In the genomic region with DNA sequence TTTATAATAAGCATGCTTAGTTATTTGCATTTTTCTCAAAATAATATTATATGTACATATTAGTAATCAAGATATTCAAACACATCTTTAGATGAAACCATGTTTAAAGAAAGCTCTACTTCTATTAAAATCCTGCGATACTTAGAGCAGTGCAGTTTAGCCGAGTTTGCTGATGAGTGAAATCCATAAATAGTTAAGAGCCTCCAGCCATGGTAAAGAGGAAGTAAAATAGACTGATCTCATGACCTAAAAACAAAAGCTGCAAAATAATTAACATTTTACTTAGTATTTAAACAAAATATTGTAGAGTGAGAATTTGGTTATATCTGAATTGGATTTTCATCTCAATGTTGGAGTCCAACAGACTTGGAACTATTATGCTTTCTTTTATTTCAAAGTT, we compare ENCODE assay signal across 28 cellular contexts.
DNase-seq lines count a peak whose midpoint lies in the region; ATAC-seq and TF ChIP-seq lines count a peak whose summit lies in the region.
"Had no signal": no experiment of that assay in that cellular context is flagged by ENCODE, and none has a peak within 500 bp of the region (broad histone marks: within the 10 kb centered on the region; RNA-seq: fewer than 3 reads in every experiment).

No MANE protein-coding gene starts in this region.

- H3K9me3 Mint-ChIP-seq in mesothelial cell of epicardium, result peaks cover 5% of the 10 kb centered on the region
- no peaks in the 10 kb centered on the region for H3K9me3 Mint-ChIP-seq in activated CD4-positive, alpha-beta memory T cell treated with anti-CD3 and anti-CD28 coated beads for 36 hours
- H3K9me3 Mint-ChIP-seq: activated naive CD4-positive, alpha-beta T cell treated with anti-CD3 and anti-CD28 coated beads for 36 hours; natural killer cell treated with Interleukin-12 subunit alpha and Interleukin-12 subunit beta and Interleukin-15 and Interleukin-18, amount 100 ng/mL, for 72 hours had no signal

- no peak overlapping the region for H3K4me3 ChIP-seq in OCI-LY3 (ENCODE audit: low read length)
- H3K4me3 ChIP-seq: hepatocyte, K562, thoracic aorta, vagina had no signal

- CTCF ChIA-PET in activated CD4-positive, alpha-beta memory T cell treated with anti-CD3 and anti-CD28 coated beads for 36 hours (lab: Charles Lee), result no interaction called here

- POLR2A ChIA-PET in activated CD4-positive, alpha-beta memory T cell treated with anti-CD3 and anti-CD28 coated beads for 36 hours (lab: Charles Lee), result no interaction called here

- no peak overlapping the region for H3K27ac Mint-ChIP-seq in mesothelial cell of epicardium
- no peak overlapping the region for H3K27ac Mint-ChIP-seq in activated CD4-positive, alpha-beta memory T cell treated with anti-CD3 and anti-CD28 coated beads for 36 hours
- H3K27ac Mint-ChIP-seq: activated CD4-positive, alpha-beta T cell treated with anti-CD3 and anti-CD28 coated beads for 36 hours; activated CD8-positive, alpha-beta memory T cell treated with anti-CD3 and anti-CD28 coated beads, Interleukin-2, amount 10 ng/mL, durations not matched to agents 7 days and 5 days; activated naive CD4-positive, alpha-beta T cell treated with anti-CD3 and anti-CD28 coated beads for 36 hours; activated T-cell treated with anti-CD3 and anti-CD28 coated beads, Interleukin-2, amount 50 U/mL, for 72 hours; natural killer cell treated with Interleukin-12 subunit alpha and Interleukin-12 subunit beta and Interleukin-15 and Interleukin-18, amount 100 ng/mL, for 72 hours had no signal

- H3K79me2 ChIP-seq in OCI-LY3 (ENCODE audit: low read length), result no peaks in the 10 kb centered on the region
- H3K79me2 ChIP-seq: hepatocyte had no signal

- peak overlapping the region; percentile 22; the same call in 1 of the 2 replicates for H3K4me2 ChIP-seq in OCI-LY3 (ENCODE audit: low read length)

- no peaks in the 10 kb centered on the region for H3K27me3 Mint-ChIP-seq in mesothelial cell of epicardium (ENCODE audit: low read depth)
- H3K27me3 Mint-ChIP-seq in activated CD4-positive, alpha-beta memory T cell treated with anti-CD3 and anti-CD28 coated beads for 36 hours, result peaks cover 1% of the 10 kb centered on the region
- H3K27me3 Mint-ChIP-seq: activated CD8-positive, alpha-beta memory T cell treated with anti-CD3 and anti-CD28 coated beads, Interleukin-2, amount 10 ng/mL, durations not matched to agents 7 days and 5 days had no signal

- no peaks in the 10 kb centered on the region for H3K36me3 Mint-ChIP-seq in mesothelial cell of epicardium
- no peaks in the 10 kb centered on the region for H3K36me3 Mint-ChIP-seq in activated CD4-positive, alpha-beta memory T cell treated with anti-CD3 and anti-CD28 coated beads for 36 hours
- H3K36me3 Mint-ChIP-seq: activated CD8-positive, alpha-beta memory T cell treated with anti-CD3 and anti-CD28 coated beads, Interleukin-2, amount 10 ng/mL, durations not matched to agents 7 days and 5 days; natural killer cell treated with Interleukin-12 subunit alpha and Interleukin-12 subunit beta and Interleukin-15 and Interleukin-18, amount 100 ng/mL, for 72 hours had no signal

- H3K4me1 Mint-ChIP-seq in mesothelial cell of epicardium, result peaks cover 22% of the 10 kb centered on the region
- H3K4me1 Mint-ChIP-seq in activated CD4-positive, alpha-beta memory T cell treated with anti-CD3 and anti-CD28 coated beads for 36 hours (ENCODE audit: low read depth), result no peaks in the 10 kb centered on the region
- H3K4me1 Mint-ChIP-seq: activated CD4-positive, alpha-beta T cell treated with anti-CD3 and anti-CD28 coated beads for 36 hours; activated CD8-positive, alpha-beta memory T cell treated with anti-CD3 and anti-CD28 coated beads, Interleukin-2, amount 10 ng/mL, durations not matched to agents 7 days and 5 days had no signal

- peaks cover 23% of the 10 kb centered on the region for H3K4me1 ChIP-seq in OCI-LY3 (ENCODE audit: low read length)
- H3K4me1 ChIP-seq: vagina had no signal

- no peaks in the 10 kb centered on the region for H3K36me3 ChIP-seq in OCI-LY3 (replicated peaks; ENCODE audit: low read depth, low read length)
- H3K36me3 ChIP-seq: thoracic aorta, vagina had no signal

- peaks cover 63% of the 10 kb centered on the region for H3K27me3 ChIP-seq in OCI-LY3 (ENCODE audit: low read depth, low read length)
- H3K27me3 ChIP-seq: hepatocyte, vagina had no signal

- no peak overlapping the region for H3K4me3 Mint-ChIP-seq in mesothelial cell of epicardium
- H3K4me3 Mint-ChIP-seq in activated CD4-positive, alpha-beta memory T cell treated with anti-CD3 and anti-CD28 coated beads for 36 hours, result no peak overlapping the region
- H3K4me3 Mint-ChIP-seq: activated CD4-positive, alpha-beta T cell treated with anti-CD3 and anti-CD28 coated beads for 36 hours; activated CD8-positive, alpha-beta memory T cell treated with anti-CD3 and anti-CD28 coated beads, Interleukin-2, amount 10 ng/mL, durations not matched to agents 7 days and 5 days; activated naive CD4-positive, alpha-beta T cell treated with anti-CD3 and anti-CD28 coated beads for 36 hours; activated T-cell treated with anti-CD3 and anti-CD28 coated beads, Interleukin-2, amount 50 U/mL, for 72 hours; natural killer cell treated with Interleukin-12 subunit alpha and Interleukin-12 subunit beta and Interleukin-15 and Interleukin-18, amount 100 ng/mL, for 72 hours had no signal

- ATAC-seq in HG03103 (IDR thresholded peaks at IDR 0.05; ENCODE audit: low read depth, unreplicated experiment) (peak; percentile 83), GM21825 (IDR thresholded peaks at IDR 0.05; ENCODE audit: unreplicated experiment) (no peak)
- ATAC-seq: activated CD4-positive, alpha-beta T cell treated with anti-CD3 and anti-CD28 coated beads for 36 hours; activated CD8-positive, alpha-beta memory T cell treated with anti-CD3 and anti-CD28 coated beads, Interleukin-2, amount 10 ng/mL, durations not matched to agents 7 days and 5 days; activated T-cell treated with anti-CD3 and anti-CD28 coated beads, Interleukin-2, amount 50 U/mL, for 72 hours; K562; natural killer cell treated with Interleukin-12 subunit alpha and Interleukin-12 subunit beta and Interleukin-15 and Interleukin-18, amount 100 ng/mL, for 72 hours; right cardiac atrium had no signal

- DNase-seq in AML-193 (lab: John Stamatoyannopoulos, UW) (peak; percentile 2 to 29), germinal center (ENCODE audit: low spot score) (peak; percentile 21), mesothelial cell of epicardium (ENCODE audit: low spot score in 2 of 2, unreplicated experiment in 2 of 2) (no peak)
- no peak for DNase-seq in activated CD4-positive, alpha-beta memory T cell treated with anti-CD3 and anti-CD28 coated beads for 36 hours
- no peak for DNase-seq in activated CD8-positive, alpha-beta memory T cell treated with anti-CD3 and anti-CD28 coated beads for 24 hours
- DNase-seq: activated CD4-positive, alpha-beta T cell treated with anti-CD3 and anti-CD28 coated beads for 36 hours; activated CD8-positive, alpha-beta memory T cell treated with anti-CD3 and anti-CD28 coated beads, Interleukin-2, amount 10 ng/mL, durations not matched to agents 7 days and 5 days; activated naive CD4-positive, alpha-beta T cell treated with anti-CD3 and anti-CD28 coated beads for 36 hours; activated T-cell treated with anti-CD3 and anti-CD28 coated beads, Interleukin-2, amount 50 U/mL, for 72 hours; C1 segment of cervical spinal cord; effector CD4-positive, alpha-beta T cell; erythroblast; MM.1S; NCI-H187; NCI-H69; right cardiac atrium; SHP77; stimulated activated CD4-positive, alpha-beta T cell treated with anti-CD3 and anti-CD28 coated beads, Interleukin-4, amount 100 ng/mL, for 1 hour; stimulated activated naive CD4-positive, alpha-beta T cell; T-helper 1 cell had no signal

- no peak overlapping the region for H3K27ac ChIP-seq in OCI-LY3 (ENCODE audit: low read length)
- H3K27ac ChIP-seq: hepatocyte, thoracic aorta, vagina had no signal

- H2AFZ ChIP-seq in OCI-LY3 (ENCODE audit: low read depth, low read length), result no peak overlapping the region
- H2AFZ ChIP-seq: hepatocyte had no signal

- intact Hi-C loops in activated CD4-positive, alpha-beta memory T cell treated with anti-CD3 and anti-CD28 coated beads for 36 hours (cut with micrococcal nuclease), result no loop called here

- H3K9me3 ChIP-seq in OCI-LY3 (ENCODE audit: insufficient read depth, low read length), result no peaks in the 10 kb centered on the region
- H3K9me3 ChIP-seq: thoracic aorta, vagina had no signal

- H4K20me1 ChIP-seq in OCI-LY3 (ENCODE audit: insufficient read depth, low read length), result peaks cover 3% of the 10 kb centered on the region; the same call in 1 of the 2 replicates

- H3K9ac ChIP-seq in OCI-LY3 (ENCODE audit: low read length), result no peak overlapping the region

- TF ChIP-seq CTCF in OCI-LY3 (IDR thresholded peaks at IDR 0.05; ENCODE audit: low read depth, low read length) (no peak), mesothelial cell of epicardium (IDR thresholded peaks at IDR 0.05; ENCODE audit: unreplicated experiment) (no peak)

Comparison
In these comparisons a context has a peak if more than half of its experiments do, and no peak if none do; other contexts are left out.
1. DNase-seq: peak in AML-193 (2 of 2) and germinal center (single experiment); none in mesothelial cell of epicardium (0 of 2), activated CD4-positive, alpha-beta memory T cell treated with anti-CD3 and anti-CD28 coated beads for 36 hours (single experiment) and activated CD8-positive, alpha-beta memory T cell treated with anti-CD3 and anti-CD28 coated beads for 24 hours (single experiment).